8 cellular contexts compared by ENCODE assay signal in the genomic region with DNA sequence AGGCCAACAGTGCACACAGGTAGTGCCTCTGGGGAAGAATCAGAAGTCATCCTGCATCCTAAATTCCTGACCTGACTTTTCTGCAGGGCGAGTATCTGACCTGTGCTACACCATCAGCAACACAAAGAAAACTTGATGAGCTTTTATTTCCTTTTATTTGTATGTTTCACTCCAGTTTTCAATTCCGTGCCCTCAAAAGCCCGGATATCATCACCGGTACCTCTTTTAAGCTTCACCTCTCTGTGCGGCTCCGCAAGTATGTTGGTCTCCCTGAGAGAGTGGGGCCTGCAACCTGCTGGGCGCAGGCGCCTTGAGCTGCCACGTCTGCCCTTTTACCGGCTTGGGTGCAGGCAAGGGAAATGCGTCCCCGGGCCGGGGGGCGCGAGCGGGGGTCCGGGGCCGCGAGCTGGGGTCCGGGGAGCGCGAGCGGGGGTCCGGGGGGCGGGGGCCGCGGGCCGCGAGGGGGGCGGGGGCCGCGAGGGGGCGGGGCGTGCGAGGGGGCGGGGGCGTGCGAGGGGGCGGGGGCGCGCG. TPM values are rescaled to one million over a fixed set of nuclear protein-coding genes. Genes with fewer than 3 reads are reported as not detected.
DNase-seq lines count a peak whose midpoint lies in the region; ATAC-seq, FAIRE-seq and TF ChIP-seq lines count a peak whose summit lies in the region.

No MANE protein-coding gene starts in this region.

- peaks cover 13 to 71% (median 43%) of the 10 kb centered on the region in 9 donors for H3K9me3 Mint-ChIP-seq in naive thymus-derived CD8-positive, alpha-beta T cell

- TF ChIP-seq POLR2A in erythroblast (IDR thresholded peaks at IDR 0.05; ENCODE audit: low read length) = no peak

- CTCF ChIA-PET in AG04449 (lab: Yijun Ruan, JAX) (no interaction called here), HEK293T (lab: Yijun Ruan, JAX) (no interaction called here)

- no peak for TF ChIP-seq CTCF in AG04449 (IDR thresholded peaks at IDR 0.05; ENCODE audit: insufficient read depth, low read length, missing control alignments)

- H3K27ac Mint-ChIP-seq in naive thymus-derived CD8-positive, alpha-beta T cell = peak overlapping the region in 6 of 10 donors; percentile 20 to 91 (median 88)

- peak overlapping the region; percentile 70 to 87 (median 82) for H3K4me3 Mint-ChIP-seq in naive thymus-derived CD8-positive, alpha-beta T cell

- peaks cover 6 to 13% (median 10%) of the 10 kb centered on the region in 4 donors for H3K4me1 Mint-ChIP-seq in naive thymus-derived CD8-positive, alpha-beta T cell

- H3K36me3 Mint-ChIP-seq in naive thymus-derived CD8-positive, alpha-beta T cell = peaks cover 3 to 48% (median 30%) of the 10 kb centered on the region in 3 donors

- DNase-seq in AG04449 (ENCODE audit: low read depth, low spot score) (no peak), HEK293T (ENCODE audit: extremely low spot score) (peak; percentile 54), erythroblast (lab: John Stamatoyannopoulos, UW) (peak; percentile 48 to 58), urothelium cell line (ENCODE audit: low spot score) (peak; percentile 20), NCI-H524 (lab: John Stamatoyannopoulos, UW) (no peak)
- DNase-seq in activated CD4-positive, alpha-beta T cell treated with anti-CD3 and anti-CD28 coated beads, Interleukin-2, amount 50 U/mL, for 1 hour = peak; percentile 12
- peak; percentile 17 to 83 (median 42) for DNase-seq in naive thymus-derived CD8-positive, alpha-beta T cell

- peak; percentile 86 to 94 for ATAC-seq in naive thymus-derived CD8-positive, alpha-beta T cell
- ATAC-seq in HG03159 (IDR thresholded peaks at IDR 0.05; ENCODE audit: unreplicated experiment) = no peak

- H3K4me3 ChIP-seq in AG04449 (ENCODE audit: low read depth, low read length) = peak overlapping the region; percentile 23; the same call in 1 of the 2 replicates

- POLR2A ChIA-PET in AG04449 (lab: Yijun Ruan, JAX) (interaction anchor here (0.7 kb wide), 1 partner anchor 1073 kb away, joined by 3 read pairs; no protein-coding TSS in a partner anchor), HEK293T (lab: Yijun Ruan, JAX) (no interaction called here)
- POLR2A ChIA-PET in naive thymus-derived CD8-positive, alpha-beta T cell (lab: Charles Lee) = interaction anchor here (0.5 to 3.0 kb wide), 5 partner anchors 20 to 1276 kb away, joined by 3 to 16 read pairs (median 3); a partner anchor contains a TSS

- FAIRE-seq in urothelium cell line (lab: Jason Lieb, UNC) = no peak

- H3K27me3 Mint-ChIP-seq in naive thymus-derived CD8-positive, alpha-beta T cell = peaks cover 0 to 28% (median 13%) of the 10 kb centered on the region in 5 donors

TF ChIP-seq in HEK293T, 16 proteins besides CTCF, POLR2A, EP300 and RAD21:
- no peak for TF ChIP-seq LEF1 (IDR thresholded peaks at IDR 0.05; ENCODE audit: borderline replicate concordance)
- TF ChIP-seq L3MBTL2 (conservative IDR thresholded peaks at IDR 0.05) = no peak
- TF ChIP-seq HDGF (IDR thresholded peaks at IDR 0.05; ENCODE audit: borderline replicate concordance) = no peak
- no peak for TF ChIP-seq ELF4 (IDR thresholded peaks at IDR 0.05)
- no peak for TF ChIP-seq FOXM1 (IDR thresholded peaks at IDR 0.05; ENCODE audit: borderline replicate concordance)
- no peak for TF ChIP-seq ZNF384 (IDR thresholded peaks at IDR 0.05)
- TF ChIP-seq SP1 (IDR thresholded peaks at IDR 0.05) = no peak
- TF ChIP-seq NFRKB (IDR thresholded peaks at IDR 0.05) = no peak
TF ChIP-seq in HEK293T: peak in this region for 0.

RNA-seq across cellular contexts. Expression of a gene that starts 4.3 kb away (rescaled TPM):
- total RNA-seq in naive thymus-derived CD8-positive, alpha-beta T cell = not detected
- not detected for polyA plus RNA-seq in naive thymus-derived CD8-positive, alpha-beta T cell

RNA-seq across cellular contexts. Expression of a gene that starts 19.7 kb away (rescaled TPM):
- total RNA-seq in naive thymus-derived CD8-positive, alpha-beta T cell = 10 to 100 TPM; 77.4 to 77.6 TPM
- 10 to 100 TPM; 21.7 to 30.6 (median 29.2) TPM for polyA plus RNA-seq in naive thymus-derived CD8-positive, alpha-beta T cell

RNA-seq across cellular contexts. Expression of a gene that starts 26.6 kb away (rescaled TPM):
- total RNA-seq in naive thymus-derived CD8-positive, alpha-beta T cell = not detected
- polyA plus RNA-seq in naive thymus-derived CD8-positive, alpha-beta T cell = not detected

RNA-seq across cellular contexts. Expression of a gene that starts 51.8 kb away (rescaled TPM):
- total RNA-seq in naive thymus-derived CD8-positive, alpha-beta T cell = not detected
- polyA plus RNA-seq in naive thymus-derived CD8-positive, alpha-beta T cell = not detected

RNA-seq across cellular contexts. Expression of a gene that starts 59.2 kb away (rescaled TPM):
- 1 to 10 TPM; 1.0 to 2.0 TPM for total RNA-seq in naive thymus-derived CD8-positive, alpha-beta T cell
- not detected for polyA plus RNA-seq in naive thymus-derived CD8-positive, alpha-beta T cell

Comparison
In these comparisons a context has a peak if more than half of its experiments do, and no peak if none do; other contexts are left out.
1. DNase-seq: peak in HEK293T (single experiment), activated CD4-positive, alpha-beta T cell treated with anti-CD3 and anti-CD28 coated beads, Interleukin-2, amount 50 U/mL, for 1 hour (single experiment), erythroblast (2 of 2), naive thymus-derived CD8-positive, alpha-beta T cell (10 of 10) and urothelium cell line (single experiment); none in AG04449 (single experiment) and NCI-H524 (0 of 2).